ENCODE assay signal across 1 cellular context in genomic region chr1:19311931-19312781, GRCh38.
TF ChIP-seq lines count a peak whose summit lies in the region.

Gene AKR7A2 (minus strand): TSS chr1:19312144. CDS start chr1:19312124, 20 bp downstream.
Gene SLC66A1 (plus strand): TSS chr1:19312326. CDS start chr1:19317678, 5,352 bp downstream.

TF ChIP-seq in K562, 482 proteins besides CTCF, POLR2A, EP300 and RAD21 (continued from another document and continues in another):
- no peak for TF ChIP-seq ZNF785 (CRISPR knock-in tag; IDR thresholded peaks at IDR 0.05)
- TF ChIP-seq ZNF280B (CRISPR knock-in tag; IDR thresholded peaks at IDR 0.05): no peak
- TF ChIP-seq ZNF263 (CRISPR knock-in tag; IDR thresholded peaks at IDR 0.05; ENCODE audit: borderline replicate concordance): peak; percentile 64
- no peak for TF ChIP-seq LARP7 (IDR thresholded peaks at IDR 0.05)
- no peak for TF ChIP-seq CGGBP1 (CRISPR knock-in tag; IDR thresholded peaks at IDR 0.05)
- no peak for TF ChIP-seq SMARCB1 (IDR thresholded peaks at IDR 0.05; ENCODE audit: insufficient read length, low read depth)
- TF ChIP-seq ZNF398 (CRISPR knock-in tag; IDR thresholded peaks at IDR 0.05): no peak
- TF ChIP-seq BRD4 (IDR thresholded peaks at IDR 0.05): peak; percentile 82; the same call in 1 of the 2 replicates
- no peak for TF ChIP-seq KLF10 (CRISPR knock-in tag; IDR thresholded peaks at IDR 0.05)
- no peak for TF ChIP-seq NR2C1 (IDR thresholded peaks at IDR 0.05)
- peak; percentile 44; the same call in 1 of the 2 replicates for TF ChIP-seq NR2C1 (tag; IDR thresholded peaks at IDR 0.05)
- no peak for TF ChIP-seq MXI1 (IDR thresholded peaks at IDR 0.05; ENCODE audit: low read depth, low read length)
- TF ChIP-seq HMGN3 (IDR thresholded peaks at IDR 0.05; ENCODE audit: borderline replicate concordance, extremely low read depth, insufficient read length, low read depth, low read length): peak; percentile 93
- no peak for TF ChIP-seq GTF2F1 (IDR thresholded peaks at IDR 0.05; ENCODE audit: low read depth, low read length)
- no peak for TF ChIP-seq CEBPB (tag; IDR thresholded peaks at IDR 0.05)
- TF ChIP-seq CBX5 (IDR thresholded peaks at IDR 0.05; ENCODE audit: borderline replicate concordance, low read depth): no peak
- TF ChIP-seq MAFK (IDR thresholded peaks at IDR 0.05; ENCODE audit: low read length): no peak
- TF ChIP-seq IRF2 (CRISPR knock-in tag; IDR thresholded peaks at IDR 0.05): no peak
- no peak for TF ChIP-seq RBM22 (IDR thresholded peaks at IDR 0.05; ENCODE audit: low read depth, low read length, poor library complexity, severe bottlenecking)
- TF ChIP-seq ZNF395 (CRISPR knock-in tag; IDR thresholded peaks at IDR 0.05): peak; percentile 39; the same call in 1 of the 2 replicates
- TF ChIP-seq CAMTA2 (CRISPR knock-in tag; conservative IDR thresholded peaks at IDR 0.05): peak; percentile 92
- TF ChIP-seq DPF2 (IDR thresholded peaks at IDR 0.05): peak; percentile 85
- TF ChIP-seq MTA2 (IDR thresholded peaks at IDR 0.05; ENCODE audit: low read depth): no peak
- no peak for TF ChIP-seq SAFB2 (IDR thresholded peaks at IDR 0.05; ENCODE audit: borderline replicate concordance, low read depth, low read length, severe bottlenecking)
- no peak for TF ChIP-seq NFE2L1 (tag; IDR thresholded peaks at IDR 0.05; ENCODE audit: borderline replicate concordance, low read depth)
- TF ChIP-seq TEAD4 (IDR thresholded peaks at IDR 0.05; ENCODE audit: low read length): no peak; the same call in 1 of the 2 replicates
- 0 out of 2 replicates have a peak, but pooled peaks have one; percentile 50 for TF ChIP-seq TEAD4 (CRISPR knock-in tag; IDR thresholded peaks at IDR 0.05; ENCODE audit: borderline replicate concordance)
- 0 out of 2 replicates have a peak, but pooled peaks have one; percentile 77 for TF ChIP-seq FOXK1 (CRISPR knock-in tag; IDR thresholded peaks at IDR 0.05; ENCODE audit: borderline replicate concordance)
- TF ChIP-seq SRF (CRISPR knock-in tag; IDR thresholded peaks at IDR 0.05): no peak
- no peak for TF ChIP-seq EHMT2 (IDR thresholded peaks at IDR 0.05)
- TF ChIP-seq ZKSCAN3 (CRISPR knock-in tag; IDR thresholded peaks at IDR 0.05): no peak
- peak; percentile 97 for TF ChIP-seq POLR2G (IDR thresholded peaks at IDR 0.05; ENCODE audit: low read depth, low read length)
- no peak for TF ChIP-seq MIER1 (IDR thresholded peaks at IDR 0.05; ENCODE audit: low read depth)
- no peak for TF ChIP-seq TAF9B (IDR thresholded peaks at IDR 0.05; ENCODE audit: partially characterized antibody)
- no peak for TF ChIP-seq ZBTB12 (CRISPR knock-in tag; IDR thresholded peaks at IDR 0.05)
- TF ChIP-seq DDX20 (tag; IDR thresholded peaks at IDR 0.05; ENCODE audit: low read depth): no peak
- no peak for TF ChIP-seq HES1 (IDR thresholded peaks at IDR 0.05; ENCODE audit: low read depth)
- no peak for TF ChIP-seq MTA1 (IDR thresholded peaks at IDR 0.05; ENCODE audit: borderline replicate concordance)
- TF ChIP-seq MEIS2 (IDR thresholded peaks at IDR 0.05; ENCODE audit: partially characterized antibody): peak; percentile 92
- peak in 1 of 2 experiments; percentile 86; a peak in 2 of 4 replicates for TF ChIP-seq TEAD1 (CRISPR knock-in tag; IDR thresholded peaks at IDR 0.05)
- TF ChIP-seq ZBTB1 (CRISPR knock-in tag; IDR thresholded peaks at IDR 0.05; ENCODE audit: borderline replicate concordance, low read depth): peak; percentile 64
- peak; percentile 80 for TF ChIP-seq SIN3B (IDR thresholded peaks at IDR 0.05; ENCODE audit: low read depth)
- TF ChIP-seq ZNF778 (CRISPR knock-in tag; IDR thresholded peaks at IDR 0.05): no peak
- no peak for TF ChIP-seq ZNF311 (CRISPR knock-in tag; IDR thresholded peaks at IDR 0.05)
- TF ChIP-seq TGIF2 (CRISPR knock-in tag; IDR thresholded peaks at IDR 0.05): no peak; the same call in 1 of the 2 replicates
- TF ChIP-seq ZNF644 (tag; IDR thresholded peaks at IDR 0.05; ENCODE audit: low read depth): no peak
- TF ChIP-seq KAT2B (IDR thresholded peaks at IDR 0.05; ENCODE audit: low read depth, low read length): no peak
- TF ChIP-seq ELK3 (CRISPR knock-in tag; IDR thresholded peaks at IDR 0.05): no peak
- TF ChIP-seq NBN (IDR thresholded peaks at IDR 0.05; ENCODE audit: low read depth): no peak
- peak; percentile 67 for TF ChIP-seq MTA3 (IDR thresholded peaks at IDR 0.05; ENCODE audit: borderline replicate concordance)
- no peak for TF ChIP-seq RERE (CRISPR knock-in tag; IDR thresholded peaks at IDR 0.05; ENCODE audit: borderline replicate concordance)
- no peak for TF ChIP-seq RBM14 (IDR thresholded peaks at IDR 0.05; ENCODE audit: borderline replicate concordance, insufficient read depth, low read depth, low read length)
- TF ChIP-seq SMAD3 (CRISPR knock-in tag; conservative IDR thresholded peaks at IDR 0.05): 0 out of 2 replicates have a peak, but pooled peaks have one; percentile 40
- no peak for TF ChIP-seq MED1 (CRISPR knock-in tag; IDR thresholded peaks at IDR 0.05; ENCODE audit: borderline replicate concordance)
- TF ChIP-seq MEF2D (tag; conservative IDR thresholded peaks at IDR 0.05; ENCODE audit: low read depth): no peak
- TF ChIP-seq ZNF77 (CRISPR knock-in tag; IDR thresholded peaks at IDR 0.05): no peak
- TF ChIP-seq ETV1 (tag; conservative IDR thresholded peaks at IDR 0.05; ENCODE audit: low read depth): no peak
- peak; percentile 56; the same call in 1 of the 2 replicates for TF ChIP-seq ZSCAN29 (IDR thresholded peaks at IDR 0.05)
- no peak for TF ChIP-seq ZBTB43 (CRISPR knock-in tag; IDR thresholded peaks at IDR 0.05)
- no peak for TF ChIP-seq BRCA1 (IDR thresholded peaks at IDR 0.05)
- TF ChIP-seq BRCA1 (CRISPR knock-in tag; IDR thresholded peaks at IDR 0.05): no peak
- no peak for TF ChIP-seq BHLHE40 (IDR thresholded peaks at IDR 0.05; ENCODE audit: low read length)
- TF ChIP-seq PPARD (CRISPR knock-in tag; IDR thresholded peaks at IDR 0.05): no peak
